1 cellular context compared by ENCODE assay signal in the genomic region with DNA sequence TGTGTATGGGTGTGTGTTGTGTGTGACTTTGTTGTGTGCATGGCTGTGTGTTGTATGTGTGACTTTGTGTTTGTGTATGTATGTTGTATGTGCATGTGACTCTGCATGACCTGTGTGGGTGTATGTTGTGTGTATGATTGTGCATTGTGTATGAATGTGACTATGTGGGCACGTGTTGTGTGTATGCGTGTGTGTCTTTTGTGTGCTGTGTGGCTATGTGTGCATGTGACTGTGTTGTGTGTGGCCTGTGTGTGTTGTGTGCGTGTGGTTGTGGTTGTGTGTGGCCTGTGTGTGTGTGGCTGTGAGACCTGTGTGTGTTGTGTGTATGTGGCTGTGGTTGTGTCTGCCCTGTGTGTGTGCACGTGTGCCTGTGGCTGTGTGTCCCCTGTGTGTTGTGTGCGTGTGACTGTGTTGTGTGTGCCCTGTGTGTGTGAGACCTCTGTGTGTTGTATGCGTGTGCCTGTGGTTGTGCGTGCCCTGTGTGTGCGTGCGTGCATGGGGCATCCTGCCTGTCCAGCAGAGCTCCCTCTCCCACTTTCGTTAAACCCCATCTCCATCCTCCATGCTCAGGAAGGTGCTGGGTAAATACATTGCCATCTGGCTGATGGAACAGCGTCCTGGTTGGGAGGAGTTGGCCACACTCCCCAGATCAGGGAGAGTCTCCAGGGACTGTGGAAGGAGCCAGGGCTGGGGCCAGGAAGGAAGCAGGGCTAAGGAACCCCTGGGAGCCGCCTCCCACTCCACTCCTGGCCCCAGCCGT.
TF ChIP-seq lines count a peak whose summit lies in the region.

No MANE protein-coding gene starts in this region.

TF ChIP-seq in K562, 482 proteins besides CTCF, POLR2A, EP300 and RAD21 (continued from another document and continues in another):
- TF ChIP-seq RBBP5 (IDR thresholded peaks at IDR 0.05; ENCODE audit: borderline replicate concordance, insufficient read depth, low read length, poor library complexity, severe bottlenecking): peak; percentile 16
- 0 out of 2 replicates have a peak, but pooled peaks have one; percentile 38 for TF ChIP-seq NFRKB (IDR thresholded peaks at IDR 0.05; ENCODE audit: low read depth)
- peak; percentile 74 for TF ChIP-seq ARHGAP35 (IDR thresholded peaks at IDR 0.05; ENCODE audit: partially characterized antibody)
- no peak for TF ChIP-seq FOSL1 (tag; conservative IDR thresholded peaks at IDR 0.05)
- no peak for TF ChIP-seq MCM2 (IDR thresholded peaks at IDR 0.05; ENCODE audit: low read depth)
- peak; percentile 88; the same call in 1 of the 2 replicates for TF ChIP-seq OTX1 (CRISPR knock-in tag; IDR thresholded peaks at IDR 0.05)
- peak; percentile 57 for TF ChIP-seq BCOR (IDR thresholded peaks at IDR 0.05)
- 0 out of 2 replicates have a peak, but pooled peaks have one; percentile 58 for TF ChIP-seq ZNF740 (CRISPR knock-in tag; IDR thresholded peaks at IDR 0.05)
- no peak for TF ChIP-seq ZNF740 (tag; IDR thresholded peaks at IDR 0.05)
- TF ChIP-seq YY1 (IDR thresholded peaks at IDR 0.05; ENCODE audit: borderline replicate concordance in 1 of 3, control insufficient read depth in 1 of 3, extremely low read depth in 1 of 3, insufficient read depth in 3 of 3, insufficient read length in 1 of 3, insufficient replicate concordance in 2 of 3, low read depth in 1 of 3, low read length in 2 of 3): no peak
- TF ChIP-seq, protein P1, sequence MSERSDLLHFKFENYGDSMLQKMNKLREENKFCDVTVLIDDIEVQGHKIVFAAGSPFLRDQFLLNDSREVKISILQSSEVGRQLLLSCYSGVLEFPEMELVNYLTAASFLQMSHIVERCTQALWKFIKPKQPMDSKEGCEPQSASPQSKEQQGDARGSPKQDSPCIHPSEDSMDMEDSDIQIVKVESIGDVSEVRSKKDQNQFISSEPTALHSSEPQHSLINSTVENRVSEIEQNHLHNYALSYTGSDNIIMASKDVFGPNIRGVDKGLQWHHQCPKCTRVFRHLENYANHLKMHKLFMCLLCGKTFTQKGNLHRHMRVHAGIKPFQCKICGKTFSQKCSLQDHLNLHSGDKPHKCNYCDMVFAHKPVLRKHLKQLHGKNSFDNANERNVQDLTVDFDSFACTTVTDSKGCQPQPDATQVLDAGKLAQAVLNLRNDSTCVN (CRISPR knock-in tag; IDR thresholded peaks at IDR 0.05): peak; percentile 94
- TF ChIP-seq RBM22 (IDR thresholded peaks at IDR 0.05; ENCODE audit: low read depth, low read length, poor library complexity, severe bottlenecking): no peak
- no peak for TF ChIP-seq ZNF79 (CRISPR knock-in tag; IDR thresholded peaks at IDR 0.05; ENCODE audit: low read depth)
- no peak for TF ChIP-seq HNRNPUL1 (IDR thresholded peaks at IDR 0.05; ENCODE audit: low read length)
- no peak for TF ChIP-seq ZNF212 (CRISPR knock-in tag; IDR thresholded peaks at IDR 0.05)
- TF ChIP-seq, protein P2, sequence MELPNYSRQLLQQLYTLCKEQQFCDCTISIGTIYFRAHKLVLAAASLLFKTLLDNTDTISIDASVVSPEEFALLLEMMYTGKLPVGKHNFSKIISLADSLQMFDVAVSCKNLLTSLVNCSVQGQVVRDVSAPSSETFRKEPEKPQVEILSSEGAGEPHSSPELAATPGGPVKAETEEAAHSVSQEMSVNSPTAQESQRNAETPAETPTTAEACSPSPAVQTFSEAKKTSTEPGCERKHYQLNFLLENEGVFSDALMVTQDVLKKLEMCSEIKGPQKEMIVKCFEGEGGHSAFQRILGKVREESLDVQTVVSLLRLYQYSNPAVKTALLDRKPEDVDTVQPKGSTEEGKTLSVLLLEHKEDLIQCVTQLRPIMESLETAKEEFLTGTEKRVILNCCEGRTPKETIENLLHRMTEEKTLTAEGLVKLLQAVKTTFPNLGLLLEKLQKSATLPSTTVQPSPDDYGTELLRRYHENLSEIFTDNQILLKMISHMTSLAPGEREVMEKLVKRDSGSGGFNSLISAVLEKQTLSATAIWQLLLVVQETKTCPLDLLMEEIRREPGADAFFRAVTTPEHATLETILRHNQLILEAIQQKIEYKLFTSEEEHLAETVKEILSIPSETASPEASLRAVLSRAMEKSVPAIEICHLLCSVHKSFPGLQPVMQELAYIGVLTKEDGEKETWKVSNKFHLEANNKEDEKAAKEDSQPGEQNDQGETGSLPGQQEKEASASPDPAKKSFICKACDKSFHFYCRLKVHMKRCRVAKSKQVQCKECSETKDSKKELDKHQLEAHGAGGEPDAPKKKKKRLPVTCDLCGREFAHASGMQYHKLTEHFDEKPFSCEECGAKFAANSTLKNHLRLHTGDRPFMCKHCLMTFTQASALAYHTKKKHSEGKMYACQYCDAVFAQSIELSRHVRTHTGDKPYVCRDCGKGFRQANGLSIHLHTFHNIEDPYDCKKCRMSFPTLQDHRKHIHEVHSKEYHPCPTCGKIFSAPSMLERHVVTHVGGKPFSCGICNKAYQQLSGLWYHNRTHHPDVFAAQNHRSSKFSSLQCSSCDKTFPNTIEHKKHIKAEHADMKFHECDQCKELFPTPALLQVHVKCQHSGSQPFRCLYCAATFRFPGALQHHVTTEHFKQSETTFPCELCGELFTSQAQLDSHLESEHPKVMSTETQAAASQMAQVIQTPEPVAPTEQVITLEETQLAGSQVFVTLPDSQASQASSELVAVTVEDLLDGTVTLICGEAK (IDR thresholded peaks at IDR 0.05): peak; percentile 21; the same call in 1 of the 2 replicates
- TF ChIP-seq, protein P2 (CRISPR knock-in tag; IDR thresholded peaks at IDR 0.05): no peak
- TF ChIP-seq TRIM24 (IDR thresholded peaks at IDR 0.05): peak; percentile 9 to 35; a peak in 1 of 4 replicates
- TF ChIP-seq MCM7 (IDR thresholded peaks at IDR 0.05): no peak
- TF ChIP-seq ESRRB (CRISPR knock-in tag; IDR thresholded peaks at IDR 0.05; ENCODE audit: borderline replicate concordance): no peak
- TF ChIP-seq, protein P3, sequence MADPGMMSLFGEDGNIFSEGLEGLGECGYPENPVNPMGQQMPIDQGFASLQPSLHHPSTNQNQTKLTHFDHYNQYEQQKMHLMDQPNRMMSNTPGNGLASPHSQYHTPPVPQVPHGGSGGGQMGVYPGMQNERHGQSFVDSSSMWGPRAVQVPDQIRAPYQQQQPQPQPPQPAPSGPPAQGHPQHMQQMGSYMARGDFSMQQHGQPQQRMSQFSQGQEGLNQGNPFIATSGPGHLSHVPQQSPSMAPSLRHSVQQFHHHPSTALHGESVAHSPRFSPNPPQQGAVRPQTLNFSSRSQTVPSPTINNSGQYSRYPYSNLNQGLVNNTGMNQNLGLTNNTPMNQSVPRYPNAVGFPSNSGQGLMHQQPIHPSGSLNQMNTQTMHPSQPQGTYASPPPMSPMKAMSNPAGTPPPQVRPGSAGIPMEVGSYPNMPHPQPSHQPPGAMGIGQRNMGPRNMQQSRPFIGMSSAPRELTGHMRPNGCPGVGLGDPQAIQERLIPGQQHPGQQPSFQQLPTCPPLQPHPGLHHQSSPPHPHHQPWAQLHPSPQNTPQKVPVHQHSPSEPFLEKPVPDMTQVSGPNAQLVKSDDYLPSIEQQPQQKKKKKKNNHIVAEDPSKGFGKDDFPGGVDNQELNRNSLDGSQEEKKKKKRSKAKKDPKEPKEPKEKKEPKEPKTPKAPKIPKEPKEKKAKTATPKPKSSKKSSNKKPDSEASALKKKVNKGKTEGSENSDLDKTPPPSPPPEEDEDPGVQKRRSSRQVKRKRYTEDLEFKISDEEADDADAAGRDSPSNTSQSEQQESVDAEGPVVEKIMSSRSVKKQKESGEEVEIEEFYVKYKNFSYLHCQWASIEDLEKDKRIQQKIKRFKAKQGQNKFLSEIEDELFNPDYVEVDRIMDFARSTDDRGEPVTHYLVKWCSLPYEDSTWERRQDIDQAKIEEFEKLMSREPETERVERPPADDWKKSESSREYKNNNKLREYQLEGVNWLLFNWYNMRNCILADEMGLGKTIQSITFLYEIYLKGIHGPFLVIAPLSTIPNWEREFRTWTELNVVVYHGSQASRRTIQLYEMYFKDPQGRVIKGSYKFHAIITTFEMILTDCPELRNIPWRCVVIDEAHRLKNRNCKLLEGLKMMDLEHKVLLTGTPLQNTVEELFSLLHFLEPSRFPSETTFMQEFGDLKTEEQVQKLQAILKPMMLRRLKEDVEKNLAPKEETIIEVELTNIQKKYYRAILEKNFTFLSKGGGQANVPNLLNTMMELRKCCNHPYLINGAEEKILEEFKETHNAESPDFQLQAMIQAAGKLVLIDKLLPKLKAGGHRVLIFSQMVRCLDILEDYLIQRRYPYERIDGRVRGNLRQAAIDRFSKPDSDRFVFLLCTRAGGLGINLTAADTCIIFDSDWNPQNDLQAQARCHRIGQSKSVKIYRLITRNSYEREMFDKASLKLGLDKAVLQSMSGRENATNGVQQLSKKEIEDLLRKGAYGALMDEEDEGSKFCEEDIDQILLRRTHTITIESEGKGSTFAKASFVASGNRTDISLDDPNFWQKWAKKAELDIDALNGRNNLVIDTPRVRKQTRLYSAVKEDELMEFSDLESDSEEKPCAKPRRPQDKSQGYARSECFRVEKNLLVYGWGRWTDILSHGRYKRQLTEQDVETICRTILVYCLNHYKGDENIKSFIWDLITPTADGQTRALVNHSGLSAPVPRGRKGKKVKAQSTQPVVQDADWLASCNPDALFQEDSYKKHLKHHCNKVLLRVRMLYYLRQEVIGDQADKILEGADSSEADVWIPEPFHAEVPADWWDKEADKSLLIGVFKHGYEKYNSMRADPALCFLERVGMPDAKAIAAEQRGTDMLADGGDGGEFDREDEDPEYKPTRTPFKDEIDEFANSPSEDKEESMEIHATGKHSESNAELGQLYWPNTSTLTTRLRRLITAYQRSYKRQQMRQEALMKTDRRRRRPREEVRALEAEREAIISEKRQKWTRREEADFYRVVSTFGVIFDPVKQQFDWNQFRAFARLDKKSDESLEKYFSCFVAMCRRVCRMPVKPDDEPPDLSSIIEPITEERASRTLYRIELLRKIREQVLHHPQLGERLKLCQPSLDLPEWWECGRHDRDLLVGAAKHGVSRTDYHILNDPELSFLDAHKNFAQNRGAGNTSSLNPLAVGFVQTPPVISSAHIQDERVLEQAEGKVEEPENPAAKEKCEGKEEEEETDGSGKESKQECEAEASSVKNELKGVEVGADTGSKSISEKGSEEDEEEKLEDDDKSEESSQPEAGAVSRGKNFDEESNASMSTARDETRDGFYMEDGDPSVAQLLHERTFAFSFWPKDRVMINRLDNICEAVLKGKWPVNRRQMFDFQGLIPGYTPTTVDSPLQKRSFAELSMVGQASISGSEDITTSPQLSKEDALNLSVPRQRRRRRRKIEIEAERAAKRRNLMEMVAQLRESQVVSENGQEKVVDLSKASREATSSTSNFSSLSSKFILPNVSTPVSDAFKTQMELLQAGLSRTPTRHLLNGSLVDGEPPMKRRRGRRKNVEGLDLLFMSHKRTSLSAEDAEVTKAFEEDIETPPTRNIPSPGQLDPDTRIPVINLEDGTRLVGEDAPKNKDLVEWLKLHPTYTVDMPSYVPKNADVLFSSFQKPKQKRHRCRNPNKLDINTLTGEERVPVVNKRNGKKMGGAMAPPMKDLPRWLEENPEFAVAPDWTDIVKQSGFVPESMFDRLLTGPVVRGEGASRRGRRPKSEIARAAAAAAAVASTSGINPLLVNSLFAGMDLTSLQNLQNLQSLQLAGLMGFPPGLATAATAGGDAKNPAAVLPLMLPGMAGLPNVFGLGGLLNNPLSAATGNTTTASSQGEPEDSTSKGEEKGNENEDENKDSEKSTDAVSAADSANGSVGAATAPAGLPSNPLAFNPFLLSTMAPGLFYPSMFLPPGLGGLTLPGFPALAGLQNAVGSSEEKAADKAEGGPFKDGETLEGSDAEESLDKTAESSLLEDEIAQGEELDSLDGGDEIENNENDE (IDR thresholded peaks at IDR 0.05; ENCODE audit: low read depth, low read length): peak; percentile 18
- peak; percentile 73 for TF ChIP-seq TSC22D4 (tag; IDR thresholded peaks at IDR 0.05)
- TF ChIP-seq, protein P4, sequence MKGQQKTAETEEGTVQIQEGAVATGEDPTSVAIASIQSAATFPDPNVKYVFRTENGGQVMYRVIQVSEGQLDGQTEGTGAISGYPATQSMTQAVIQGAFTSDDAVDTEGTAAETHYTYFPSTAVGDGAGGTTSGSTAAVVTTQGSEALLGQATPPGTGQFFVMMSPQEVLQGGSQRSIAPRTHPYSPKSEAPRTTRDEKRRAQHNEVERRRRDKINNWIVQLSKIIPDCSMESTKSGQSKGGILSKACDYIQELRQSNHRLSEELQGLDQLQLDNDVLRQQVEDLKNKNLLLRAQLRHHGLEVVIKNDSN (CRISPR knock-in tag; IDR thresholded peaks at IDR 0.05): peak; percentile 23; the same call in 1 of the 2 replicates
- no peak for TF ChIP-seq TCF3 (CRISPR knock-in tag; IDR thresholded peaks at IDR 0.05)
- TF ChIP-seq ADNP (tag; IDR thresholded peaks at IDR 0.05): 0 out of 2 replicates have a peak, but pooled peaks have one; percentile 37
- TF ChIP-seq ARID1B (IDR thresholded peaks at IDR 0.05): peak; percentile 36
- TF ChIP-seq KDM1A (IDR thresholded peaks at IDR 0.05): no peak
- no peak for TF ChIP-seq PCBP1 (IDR thresholded peaks at IDR 0.05; ENCODE audit: low read depth, low read length, poor library complexity, severe bottlenecking)
- no peak for TF ChIP-seq MXD1 (CRISPR knock-in tag; IDR thresholded peaks at IDR 0.05; ENCODE audit: borderline replicate concordance, poor library complexity, severe bottlenecking)
